Comparison of ENCODE assay signal across 8 cellular contexts in the genomic region with DNA sequence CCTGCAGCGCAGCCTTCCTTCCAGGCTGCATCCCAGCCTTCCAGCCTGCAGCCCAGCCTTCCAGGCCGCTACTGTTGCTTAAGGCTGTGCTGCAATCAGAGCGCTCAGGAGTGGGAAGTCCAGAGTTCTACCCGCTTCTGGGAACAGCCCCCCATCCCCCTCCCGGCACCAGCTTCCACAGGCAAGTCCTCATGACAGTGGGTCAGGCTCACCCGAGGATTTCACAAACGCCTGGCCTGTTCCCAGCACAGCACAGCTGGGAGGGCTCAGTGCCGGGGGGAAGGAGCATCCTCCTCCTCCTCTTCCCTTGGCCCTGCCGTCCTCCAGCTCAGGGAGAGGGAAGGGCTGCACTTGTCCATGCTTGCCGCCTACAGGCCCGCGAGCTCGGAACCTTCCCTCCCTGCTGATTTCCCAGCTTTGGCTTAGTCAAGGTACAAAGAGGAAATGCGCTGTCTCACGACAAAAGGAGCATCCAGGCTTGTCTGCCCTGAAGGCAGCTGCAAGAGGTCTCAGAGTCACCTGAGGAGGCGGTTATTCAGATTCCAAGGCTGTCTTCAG. TPM values are rescaled to one million over a fixed set of nuclear protein-coding genes. Genes with fewer than 3 reads are reported as not detected.
A peak's percentile ranks its signal among the peaks of the same experiment; 100 is the strongest.
DNase-seq lines count a peak whose midpoint lies in the region; ATAC-seq and TF ChIP-seq lines count a peak whose summit lies in the region.

No MANE protein-coding gene starts in this region.

- TF ChIP-seq POLR2A in prostate gland (IDR thresholded peaks at IDR 0.05), result no peak

- H3K9me3 ChIP-seq in right cardiac atrium (ENCODE audit: control insufficient read depth, low read length), result no peaks in the 10 kb centered on the region
- no peaks in the 10 kb centered on the region for H3K9me3 ChIP-seq in prostate gland

- H3K27ac ChIP-seq in right cardiac atrium (ENCODE audit: low read length) (peak overlapping the region; percentile 96), prostate gland (peak overlapping the region; percentile 82 to 85)

- ATAC-seq in right cardiac atrium (peak; percentile 78 to 86), HG03342 (IDR thresholded peaks at IDR 0.05; ENCODE audit: unreplicated experiment) (no peak), GM21360 (IDR thresholded peaks at IDR 0.05; ENCODE audit: unreplicated experiment) (no peak)

- H3K4me3 ChIP-seq in right cardiac atrium (ENCODE audit: low read length) (no peak overlapping the region), prostate gland (no peak overlapping the region)

- intact Hi-C loops in right cardiac atrium (cut with DNase I), result no loop called here
- intact Hi-C loops in prostate gland (cut with DNase I), result no loop called here

- TF ChIP-seq CTCF in prostate gland (IDR thresholded peaks at IDR 0.05), result peak in 1 of 4 experiments; percentile 26

- H3K4me1 ChIP-seq in right cardiac atrium (ENCODE audit: control insufficient read depth, insufficient read depth, low read length) (peaks cover 19% of the 10 kb centered on the region), prostate gland (replicated peaks) (peaks cover 14% of the 10 kb centered on the region)

- 21% methylated on average over 16 of the region's 16 CpGs for WGBS in right cardiac atrium
- WGBS in prostate gland, result 15% methylated on average over 16 of the region's 16 CpGs

- no peaks in the 10 kb centered on the region for H3K36me3 ChIP-seq in prostate gland

- DNase-seq in DMS53 (lab: John Stamatoyannopoulos, UW), result peak; percentile 47
- DNase-seq in DMS53 treated with DMSO at 0.1 percent for 48 hours (lab: John Stamatoyannopoulos, UW; ENCODE audit: unreplicated experiment), result no peak
- peak; percentile 100 for DNase-seq in amniotic epithelial cell (ENCODE audit: low read depth)
- peak; percentile 98 to 99 (median 99) for DNase-seq in right cardiac atrium
- peak; percentile 91 for DNase-seq in prostate gland (ENCODE audit: low spot score)
- no peak for DNase-seq in NK-92 treated with Interleukin-12 subunit alpha and Interleukin-12 subunit beta, amount 100 ng/mL, for 24 hours (lab: John Stamatoyannopoulos, UW)

- H3K27me3 ChIP-seq in right cardiac atrium (ENCODE audit: control insufficient read depth, insufficient read depth), result no peaks in the 10 kb centered on the region
- H3K27me3 ChIP-seq in prostate gland (replicated peaks; ENCODE audit: insufficient read depth), result no peaks in the 10 kb centered on the region

RNA-seq across cellular contexts. Expression of a gene that starts 8.3 kb away (rescaled TPM):
- 10 to 100 TPM in 3 of 4 donors, 1 to 10 TPM in 1; 6.6 to 51.2 (median 11.6) TPM for total RNA-seq in right cardiac atrium
- 52.6 TPM for polyA plus RNA-seq in right cardiac atrium
- 10 to 100 TPM; 10.6 to 59.6 TPM for total RNA-seq in prostate gland

RNA-seq across cellular contexts. Expression of a gene that starts 26.9 kb away (rescaled TPM):
- 10 to 100 TPM; 20.2 to 22.2 (median 20.8) TPM for total RNA-seq in right cardiac atrium
- 13.9 TPM for polyA plus RNA-seq in right cardiac atrium
- total RNA-seq in prostate gland, result 10 to 100 TPM; 29.2 to 57.4 TPM

Comparison
In these comparisons a context has a peak if more than half of its experiments do, and no peak if none do; other contexts are left out.
1. DNase-seq: peak in DMS53 (single experiment), amniotic epithelial cell (single experiment), right cardiac atrium (3 of 3) and prostate gland (single experiment); none in DMS53 treated with DMSO at 0.1 percent for 48 hours (single experiment) and NK-92 treated with Interleukin-12 subunit alpha and Interleukin-12 subunit beta, amount 100 ng/mL, for 24 hours (single experiment).
2. ATAC-seq: peak in right cardiac atrium (2 of 2); none in HG03342 (single experiment) and GM21360 (single experiment).